Comparison of ENCODE assay signal across 16 cellular contexts in genomic region chr17:83133302-83134121, GRCh38. TPM values are rescaled to one million over a fixed set of nuclear protein-coding genes. Genes with fewer than 3 reads are reported as not detected.
DNase-seq lines count a peak whose midpoint lies in the region; ATAC-seq and TF ChIP-seq lines count a peak whose summit lies in the region.
"Had no signal": no experiment of that assay in that cellular context is flagged by ENCODE, and none has a peak within 500 bp of the region (broad histone marks: within the 10 kb centered on the region; RNA-seq: fewer than 3 reads in every experiment).

No MANE protein-coding gene starts in this region.

- H3F3A ChIP-seq in neural progenitor cell (ENCODE audit: low read depth), result no peaks in the 10 kb centered on the region

- H4K20me1 ChIP-seq in neural progenitor cell (ENCODE audit: low read depth), result no peaks in the 10 kb centered on the region

- ATAC-seq in GM21737 (IDR thresholded peaks at IDR 0.05; ENCODE audit: unreplicated experiment), result no peak

- no peak overlapping the region for H3K27ac ChIP-seq in neural progenitor cell
- H3K27ac ChIP-seq: brain microvascular endothelial cell, thoracic aorta had no signal

- H3K36me3 Mint-ChIP-seq in HFFc6 (ENCODE audit: low read depth) (no peaks in the 10 kb centered on the region), neural progenitor cell (no peaks in the 10 kb centered on the region)
- H3K36me3 Mint-ChIP-seq: mesothelial cell of epicardium had no signal

- H3K27ac Mint-ChIP-seq in HFFc6 (no peak overlapping the region; the same call in 1 of the 2 replicates), neural progenitor cell (peak overlapping the region; percentile 21)
- H3K27ac Mint-ChIP-seq: activated naive CD4-positive, alpha-beta T cell treated with anti-CD3 and anti-CD28 coated beads for 36 hours; mesothelial cell of epicardium had no signal

- no peak overlapping the region for H3K9ac ChIP-seq in neural progenitor cell

- TF ChIP-seq CTCF in HFFc6 (IDR thresholded peaks at IDR 0.05) (no peak), neural progenitor cell (IDR thresholded peaks at IDR 0.05) (no peak)

- H3K4me1 ChIP-seq in neural progenitor cell, result no peaks in the 10 kb centered on the region
- H3K4me1 ChIP-seq: BE2C had no signal

- DNase-seq in Daoy (ENCODE audit: low read depth), result peak; percentile 32
- DNase-seq in HFFc6, result peak; percentile 71
- DNase-seq in cerebellar cortex (ENCODE audit: low spot score), result peak; percentile 79
- DNase-seq in neural progenitor cell (ENCODE audit: low spot score), result no peak
- no peak for DNase-seq in NCI-H2029 treated with DMSO at 0.1 percent for 48 hours (lab: John Stamatoyannopoulos, UW)
- DNase-seq in stimulated activated CD8-positive, alpha-beta memory T cell treated with anti-CD3 and anti-CD28 coated beads, Interleukin-4, amount 100 ng/mL, for 48 hours, result no peak
- DNase-seq in NCI-H146 (lab: John Stamatoyannopoulos, UW), result no peak
- DNase-seq: activated naive CD4-positive, alpha-beta T cell treated with anti-CD3 and anti-CD28 coated beads for 36 hours; BE2C; brain microvascular endothelial cell; effector memory CD4-positive, alpha-beta T cell; NK-92 treated with Interleukin-12 subunit alpha and Interleukin-12 subunit beta, amount 100 ng/mL, for 24 hours; stimulated activated CD4-positive, alpha-beta T cell treated with anti-CD3 and anti-CD28 coated beads, Interleukin-15, amount 100 ng/mL, for 24 hours had no signal

- H3K36me3 ChIP-seq in neural progenitor cell, result no peaks in the 10 kb centered on the region
- H3K36me3 ChIP-seq: BE2C, brain microvascular endothelial cell, thoracic aorta had no signal

- no peak overlapping the region for H3K4me3 Mint-ChIP-seq in HFFc6
- H3K4me3 Mint-ChIP-seq in neural progenitor cell, result no peak overlapping the region
- H3K4me3 Mint-ChIP-seq: activated naive CD4-positive, alpha-beta T cell treated with anti-CD3 and anti-CD28 coated beads for 36 hours; mesothelial cell of epicardium had no signal

- H3K9me3 Mint-ChIP-seq in HFFc6 (no peaks in the 10 kb centered on the region), neural progenitor cell (no peaks in the 10 kb centered on the region)
- H3K9me3 Mint-ChIP-seq: activated naive CD4-positive, alpha-beta T cell treated with anti-CD3 and anti-CD28 coated beads for 36 hours; mesothelial cell of epicardium had no signal

- no peak overlapping the region for H2AFZ ChIP-seq in neural progenitor cell (replicated peaks)

- no peaks in the 10 kb centered on the region for H3K79me2 ChIP-seq in neural progenitor cell (ENCODE audit: low read depth)

- no peaks in the 10 kb centered on the region for H3K9me3 ChIP-seq in neural progenitor cell (ENCODE audit: low read depth)
- H3K9me3 ChIP-seq: BE2C, thoracic aorta had no signal

- no peak overlapping the region for H3K4me3 ChIP-seq in neural progenitor cell
- H3K4me3 ChIP-seq: thoracic aorta had no signal

- H3K4me2 ChIP-seq in neural progenitor cell, result no peak overlapping the region

- peaks cover 31% of the 10 kb centered on the region for H3K27me3 Mint-ChIP-seq in HFFc6 (ENCODE audit: insufficient read depth)
- H3K27me3 Mint-ChIP-seq in neural progenitor cell (ENCODE audit: insufficient read depth, low read depth), result peaks cover 10% of the 10 kb centered on the region

- H3K27me3 ChIP-seq in neural progenitor cell, result no peaks in the 10 kb centered on the region
- H3K27me3 ChIP-seq: brain microvascular endothelial cell had no signal

- H3K4me1 Mint-ChIP-seq in HFFc6 (ENCODE audit: low read depth) (peaks cover 20% of the 10 kb centered on the region), neural progenitor cell (peaks cover 15% of the 10 kb centered on the region)

RNA-seq across cellular contexts. Expression of gene METRNL, which starts 54.1 kb away (rescaled TPM):
- 26.9 and 35.5 TPM in 2 replicates for total RNA-seq in Daoy (2014; rRNA removed; shearing (Covaris generic))
- total RNA-seq in HFFc6 (2021; fragmentation: NEBNext Ultra II Directional; extraction: Animal tissue kit (Norgen Biotek cat#: 25700)), result 10 to 100 TPM; 54.4 to 96.7 (median 90.9) TPM
- 3.6 and 12.9 TPM in 2 replicates for total RNA-seq in neural progenitor cell (ENCODE audit: low replicate concordance)

Comparison
In these comparisons a context has a peak if more than half of its experiments do, and no peak if none do; other contexts are left out.
1. DNase-seq: peak in Daoy (single experiment), HFFc6 (single experiment) and cerebellar cortex (single experiment); none in neural progenitor cell (single experiment), NCI-H2029 treated with DMSO at 0.1 percent for 48 hours (single experiment), stimulated activated CD8-positive, alpha-beta memory T cell treated with anti-CD3 and anti-CD28 coated beads, Interleukin-4, amount 100 ng/mL, for 48 hours (single experiment) and NCI-H146 (single experiment).